23 cellular contexts compared by ENCODE assay signal in the genomic region with DNA sequence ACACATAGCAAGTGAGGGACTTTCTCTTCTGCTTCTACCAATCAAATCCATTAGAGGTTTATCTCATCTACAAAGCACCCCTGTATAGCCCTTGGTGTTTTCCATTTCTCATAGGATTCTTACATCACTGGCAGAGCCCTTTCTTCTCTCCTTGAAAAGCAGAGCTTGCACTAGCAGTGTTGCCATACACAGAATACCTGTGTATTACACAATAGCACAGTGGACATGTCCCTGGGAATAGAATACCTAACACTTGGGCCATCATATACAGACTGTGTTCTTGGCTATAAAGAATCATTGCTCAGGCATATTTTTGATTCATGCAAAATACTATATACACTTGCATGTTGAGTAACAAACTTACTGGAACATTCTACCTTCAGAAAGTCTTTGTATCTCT.
DNase-seq lines count a peak whose midpoint lies in the region; ATAC-seq, FAIRE-seq and TF ChIP-seq lines count a peak whose summit lies in the region.
"Had no signal": no experiment of that assay in that cellular context is flagged by ENCODE, and none has a peak within 500 bp of the region (broad histone marks: within the 10 kb centered on the region; RNA-seq: fewer than 3 reads in every experiment).

No MANE protein-coding gene starts in this region.

- no peaks in the 10 kb centered on the region for H3K79me2 ChIP-seq in HepG2 (ENCODE audit: insufficient read depth, low read length)
- no peaks in the 10 kb centered on the region for H3K79me2 ChIP-seq in Karpas-422 (ENCODE audit: low read length)
- no peaks in the 10 kb centered on the region for H3K79me2 ChIP-seq in trophoblast cell (ENCODE audit: control insufficient read depth, insufficient read depth, low read length, poor library complexity)

- no peak for TF ChIP-seq RAD21 in HepG2 (CRISPR knock-in tag; IDR thresholded peaks at IDR 0.05)

- H3K14ac ChIP-seq in trophoblast cell (ENCODE audit: low read length), result no peak overlapping the region

- no peak overlapping the region for H3K18ac ChIP-seq in trophoblast cell (ENCODE audit: low read length)

- H2AK5ac ChIP-seq in trophoblast cell (ENCODE audit: low read length), result no peak overlapping the region

- no peaks in the 10 kb centered on the region for H3K36me3 ChIP-seq in HepG2 (replicated peaks in 1 of 2; ENCODE audit: control insufficient read depth in 1 of 2, insufficient read depth in 2 of 2, low read length in 2 of 2)
- no peaks in the 10 kb centered on the region for H3K36me3 ChIP-seq in right lobe of liver
- no peaks in the 10 kb centered on the region for H3K36me3 ChIP-seq in Karpas-422 (ENCODE audit: insufficient read depth, low read length)
- H3K36me3 ChIP-seq in trophoblast cell (ENCODE audit: control insufficient read depth in 1 of 2, insufficient read depth in 2 of 2, low read length in 2 of 2), result no peaks in the 10 kb centered on the region

- H2AFZ ChIP-seq in HepG2 (ENCODE audit: low read length) (no peak overlapping the region), Karpas-422 (ENCODE audit: low read length) (no peak overlapping the region), trophoblast cell (ENCODE audit: insufficient read depth, low read length, poor library complexity) (no peak overlapping the region)

- FAIRE-seq in HepG2 (lab: Jason Lieb, UNC) (no peak), HTR-8/SVneo (lab: Jason Lieb, UNC) (no peak)
- FAIRE-seq: A549, GM12878, GM12892 had no signal

- no peak overlapping the region for H4K12ac ChIP-seq in trophoblast cell (ENCODE audit: low read depth, low read length)

- H3K79me1 ChIP-seq in trophoblast cell (ENCODE audit: low read length), result no peaks in the 10 kb centered on the region

- H2BK12ac ChIP-seq in trophoblast cell (ENCODE audit: low read length), result no peak overlapping the region

- no peak overlapping the region for H2BK120ac ChIP-seq in trophoblast cell (ENCODE audit: insufficient read depth, low read length, poor library complexity)

- ATAC-seq in HepG2 (no peak), right lobe of liver (no peak)
- ATAC-seq: A549; CD8-positive, alpha-beta T cell; GM12878 had no signal

- no TSS peak for BruUV-seq in HepG2 (replicated peaks; lab: Mats Ljungman, UMichigan)

- H3K4me3 ChIP-seq in HepG2 (replicated peaks in 1 of 3; ENCODE audit: insufficient read depth in 1 of 3, low read depth in 2 of 3, low read length in 3 of 3), result no peak overlapping the region
- H3K4me3 ChIP-seq in right lobe of liver, result no peak overlapping the region
- no peak overlapping the region for H3K4me3 ChIP-seq in Karpas-422 (ENCODE audit: low read length)
- no peak overlapping the region for H3K4me3 ChIP-seq in trophoblast cell (ENCODE audit: low read depth, low read length)
- H3K4me3 ChIP-seq: A549; BLaER1 treated with 17β-estradiol and CSF1 and Interleukin-3, amounts not matched to agents 10 nM and 100 nM; GM12878 had no signal

- no peak overlapping the region for H2BK5ac ChIP-seq in trophoblast cell (ENCODE audit: low read depth, low read length, poor library complexity)

- no peak overlapping the region for H3K23ac ChIP-seq in trophoblast cell (ENCODE audit: low read length)

- H3K9me3 ChIP-seq in HepG2 (ENCODE audit: low read length) (peaks cover 66% of the 10 kb centered on the region), right lobe of liver (peaks cover 0 to under 1% (median 0%) of the 10 kb centered on the region in 4 donors), Karpas-422 (ENCODE audit: low read length) (peaks cover 4% of the 10 kb centered on the region; the same call in 1 of the 2 replicates), trophoblast cell (ENCODE audit: insufficient read depth, low read depth, low read length) (no peaks in the 10 kb centered on the region)
- H3K9me3 ChIP-seq: A549, Caco-2 had no signal

- no peaks in the 10 kb centered on the region for H3K9me2 ChIP-seq in Karpas-422 (replicated peaks; ENCODE audit: insufficient read depth, low read length)

- no peak for TF ChIP-seq POLR2A in HepG2 (IDR thresholded peaks at IDR 0.05; ENCODE audit: insufficient read depth in 1 of 2, low read depth in 2 of 2, low read length in 2 of 2)
- no peak for TF ChIP-seq POLR2A in right lobe of liver (IDR thresholded peaks at IDR 0.05)

- H4K91ac ChIP-seq in trophoblast cell (ENCODE audit: low read depth, low read length), result no peak overlapping the region

- H3K27ac ChIP-seq in HepG2 (ENCODE audit: extremely low read length, insufficient read depth, low read length) (no peak overlapping the region), right lobe of liver (no peak overlapping the region), Karpas-422 (ENCODE audit: low read length) (no peak overlapping the region), trophoblast cell (ENCODE audit: low read depth, low read length) (no peak overlapping the region)
- H3K27ac ChIP-seq: 22Rv1; A549; BLaER1 treated with 17β-estradiol and CSF1 and Interleukin-3, amounts not matched to agents 10 nM and 100 nM; C4-2B had no signal

- no peak for DNase-seq in HepG2 (ENCODE audit: low spot score)
- DNase-seq in right lobe of liver, result no peak
- peak; percentile 32 for DNase-seq in Karpas-422
- peak; percentile 11 to 60 for DNase-seq in trophoblast cell
- no peak for DNase-seq in NCI-H1417 treated with DMSO at 0.1 percent for 48 hours (lab: John Stamatoyannopoulos, UW)
- DNase-seq in HTR-8/SVneo (ENCODE audit: insufficient read length, low spot score), result no peak
- DNase-seq: AML-193; Caco-2; CD4-positive, alpha-beta T cell; CD8-positive, alpha-beta T cell; DMS 273 treated with DMSO at 0.1 percent for 48 hours; DMS153; DMS53; DMS79; DND-41; EL; GDM1 had no signal

- H3K9ac ChIP-seq in HepG2 (ENCODE audit: insufficient read depth, low read depth, low read length) (no peak overlapping the region), Karpas-422 (ENCODE audit: low read length) (no peak overlapping the region), trophoblast cell (ENCODE audit: low read length) (no peak overlapping the region)
- H3K9ac ChIP-seq: BLaER1 treated with 17β-estradiol and CSF1 and Interleukin-3, amounts not matched to agents 10 nM and 100 nM had no signal

- POLR2A ChIA-PET in HepG2 (lab: Yijun Ruan, JAX), result no interaction called here

- H3K4ac ChIP-seq in trophoblast cell (ENCODE audit: low read depth, low read length), result no peak overlapping the region

- no peak overlapping the region for H4K8ac ChIP-seq in trophoblast cell (ENCODE audit: low read depth, low read length)

- TF ChIP-seq CTCF in HepG2 (CRISPR knock-in tag; IDR thresholded peaks at IDR 0.05), result no peak
- TF ChIP-seq CTCF in right lobe of liver (IDR thresholded peaks at IDR 0.05), result no peak

- no peaks in the 10 kb centered on the region for H3K4me1 ChIP-seq in HepG2 (ENCODE audit: insufficient read depth, low read length)
- H3K4me1 ChIP-seq in right lobe of liver, result peaks cover 0 to 3% (median 0%) of the 10 kb centered on the region in 4 donors
- peaks cover 3% of the 10 kb centered on the region for H3K4me1 ChIP-seq in Karpas-422 (ENCODE audit: low read length)
- no peaks in the 10 kb centered on the region for H3K4me1 ChIP-seq in trophoblast cell (ENCODE audit: control insufficient read depth in 1 of 2, insufficient read depth in 2 of 2, low read length in 2 of 2)
- H3K4me1 ChIP-seq: A549; BLaER1 treated with 17β-estradiol and CSF1 and Interleukin-3, amounts not matched to agents 10 nM and 100 nM; Caco-2 had no signal

- H3K4me2 ChIP-seq in HepG2 (ENCODE audit: low read depth, low read length) (no peak overlapping the region), Karpas-422 (ENCODE audit: low read depth, low read length, poor library complexity, severe bottlenecking) (no peak overlapping the region), trophoblast cell (ENCODE audit: low read length) (no peak overlapping the region)
- H3K4me2 ChIP-seq: A549; BLaER1 treated with 17β-estradiol and CSF1 and Interleukin-3, amounts not matched to agents 10 nM and 100 nM had no signal

- CTCF ChIA-PET in HepG2 (lab: Yijun Ruan, JAX; ENCODE audit: low intra/inter-chr PET ratio, low total read pairs), result no interaction called here

- TF ChIP-seq EP300 in HepG2 (IDR thresholded peaks at IDR 0.05; ENCODE audit: low read depth in 2 of 2, low read length in 2 of 2), result no peak
- no peak for TF ChIP-seq EP300 in HepG2 (CRISPR knock-in tag; IDR thresholded peaks at IDR 0.05; ENCODE audit: borderline replicate concordance)

- H4K20me1 ChIP-seq in HepG2 (ENCODE audit: insufficient read depth, low read length), result no peaks in the 10 kb centered on the region
- H4K20me1 ChIP-seq in Karpas-422 (ENCODE audit: insufficient read depth, low read depth, low read length), result no peaks in the 10 kb centered on the region
- H4K20me1 ChIP-seq: BLaER1 treated with 17β-estradiol and CSF1 and Interleukin-3, amounts not matched to agents 10 nM and 100 nM had no signal

- H3K27me3 ChIP-seq in HepG2 (ENCODE audit: control insufficient read depth in 1 of 2, insufficient read depth in 2 of 2, low read length in 2 of 2), result no peaks in the 10 kb centered on the region
- no peaks in the 10 kb centered on the region for H3K27me3 ChIP-seq in right lobe of liver
- no peaks in the 10 kb centered on the region for H3K27me3 ChIP-seq in Karpas-422 (ENCODE audit: low read length)
- H3K27me3 ChIP-seq in trophoblast cell (ENCODE audit: insufficient read depth, low read length), result no peaks in the 10 kb centered on the region
- H3K27me3 ChIP-seq: BLaER1 treated with 17β-estradiol and CSF1 and Interleukin-3, amounts not matched to agents 10 nM and 100 nM had no signal

- in situ Hi-C loops in HepG2 (cut with HindIII; ENCODE audit: extremely low pct_ligation_motif_present, low pct_unique_long_range_greater_than_20kb), result no loop called here

- intact Hi-C loops in HepG2 (cut with micrococcal nuclease; ENCODE audit: unreplicated experiment), result no loop called here
- intact Hi-C loops in right lobe of liver (cut with DNase I), result no loop called here

TF ChIP-seq in HepG2, 621 proteins besides CTCF, POLR2A, EP300 and RAD21:
- peak; percentile 85 for TF ChIP-seq CEBPB (IDR thresholded peaks at IDR 0.05; ENCODE audit: borderline replicate concordance, low read depth, low read length)
- TF ChIP-seq BCL6 (CRISPR knock-in tag; IDR thresholded peaks at IDR 0.05), result no peak
- TF ChIP-seq CEBPG (CRISPR knock-in tag; IDR thresholded peaks at IDR 0.05), result peak; percentile 13; the same call in 1 of the 2 replicates

Comparison
In these comparisons a context has a peak if more than half of its experiments do, and no peak if none do; other contexts are left out.
1. DNase-seq: peak in Karpas-422 (single experiment) and trophoblast cell (2 of 2); none in HepG2 (single experiment), right lobe of liver (0 of 3), NCI-H1417 treated with DMSO at 0.1 percent for 48 hours (single experiment) and HTR-8/SVneo (single experiment).